In genomic region chr2:119366649-119367471, GRCh38 we compare ENCODE assay signal across 8 cellular contexts. TPM values are rescaled to one million over a fixed set of nuclear protein-coding genes. Genes with fewer than 3 reads are reported as not detected.
A peak's percentile ranks its signal among the peaks of the same experiment; 100 is the strongest.
DNase-seq lines count a peak whose midpoint lies in the region; ATAC-seq, FAIRE-seq and TF ChIP-seq lines count a peak whose summit lies in the region.

Gene C2orf76, minus strand, starts transcription at chr2:119366834. Its CDS starts 26,875 bp downstream, at chr2:119339959.
Gene DBI, plus strand, starts transcription at chr2:119366977. Its CDS starts 75 bp downstream, at chr2:119367052.

- H3K27me3 ChIP-seq in A673 (replicated peaks; ENCODE audit: insufficient read depth, low read depth, low read length, poor library complexity) = no peaks in the 10 kb centered on the region
- H3K27me3 ChIP-seq in WERI-Rb-1 (ENCODE audit: insufficient read depth, low read depth, severe bottlenecking) = no peaks in the 10 kb centered on the region
- no peaks in the 10 kb centered on the region for H3K27me3 ChIP-seq in mammary epithelial cell (ENCODE audit: insufficient read depth, low read length)
- no peaks in the 10 kb centered on the region for H3K27me3 ChIP-seq in iPS-20b (ENCODE audit: insufficient read depth, low read length)
- H3K27me3 ChIP-seq in small intestine (ENCODE audit: control insufficient read depth in 2 of 2, insufficient read depth in 2 of 2, low read length in 2 of 2) = no peaks in the 10 kb centered on the region

- in situ Hi-C loops in mammary epithelial cell (cut with MboI; ENCODE audit: low sequenced_read_pairs in 2 of 2) = no loop called here

- FAIRE-seq in small intestine (lab: Jason Lieb, UNC) = no peak

- peak within 1 kb of the TSS; percentile 84 for H3K4me2 ChIP-seq in mammary epithelial cell (ENCODE audit: insufficient read depth, low read depth, low read length)

- peak within 1 kb of the TSS; percentile 66 for H3K4me3 ChIP-seq in A673 (ENCODE audit: low read depth, low read length, poor library complexity, severe bottlenecking)
- peak within 1 kb of the TSS; percentile 82 for H3K4me3 ChIP-seq in WERI-Rb-1 (ENCODE audit: low read depth, low read length)
- peak within 1 kb of the TSS; percentile 58 to 85 (median 80) for H3K4me3 ChIP-seq in mammary epithelial cell (replicated peaks in 1 of 3; ENCODE audit: insufficient read depth in 1 of 3, low read depth in 2 of 3, low read length in 3 of 3)
- peak within 1 kb of the TSS; percentile 90 for H3K4me3 ChIP-seq in iPS-20b (ENCODE audit: low read length)
- H3K4me3 ChIP-seq in small intestine (ENCODE audit: low read depth in 1 of 2, low read length in 2 of 2) = peak within 1 kb of the TSS; percentile 86 to 90

- TF ChIP-seq CTCF in A673 (conservative IDR thresholded peaks at IDR 0.05; ENCODE audit: low read depth, low read length) (no peak), WERI-Rb-1 (IDR thresholded peaks at IDR 0.05; ENCODE audit: low read depth, low read length) (no peak), mammary epithelial cell (conservative IDR thresholded peaks at IDR 0.05 in 1 of 2, IDR thresholded peaks at IDR 0.05 in 1 of 2; ENCODE audit: extremely low read depth in 1 of 2, insufficient read depth in 1 of 2, low read depth in 1 of 2, low read length in 2 of 2) (no peak)

- WGBS in mammary epithelial cell (ENCODE audit: low coverage, missing lambda C conversion rate) = under 1% methylated on average over 19 of the region's 65 CpGs
- WGBS in small intestine, 3 donors = 0% methylated on average over 62 to 65 of the region's 65 CpGs

- peak within 1 kb of the TSS; percentile 97 for H2AFZ ChIP-seq in mammary epithelial cell (ENCODE audit: low read depth, low read length)

- dilution Hi-C loops in mammary epithelial cell (cut with HindIII; ENCODE audit: low sequenced_read_pairs) = no loop called here

- peak within 1 kb of the TSS; percentile 85 for H3K27ac ChIP-seq in A673 (ENCODE audit: low read depth, low read length, poor library complexity, severe bottlenecking)
- peak within 1 kb of the TSS; percentile 86 for H3K27ac ChIP-seq in WERI-Rb-1
- H3K27ac ChIP-seq in mammary epithelial cell (ENCODE audit: insufficient read depth, low read depth, low read length) = peak within 1 kb of the TSS; percentile 68
- H3K27ac ChIP-seq in iPS-20b (ENCODE audit: low read length) = peak within 1 kb of the TSS; percentile 66
- peak within 1 kb of the TSS; percentile 83 to 95 for H3K27ac ChIP-seq in small intestine (ENCODE audit: low read depth in 1 of 2, low read length in 1 of 2)

- ATAC-seq in GM18868 (IDR thresholded peaks at IDR 0.05; ENCODE audit: unreplicated experiment) (peak; percentile 94), HG03108 (IDR thresholded peaks at IDR 0.05; ENCODE audit: unreplicated experiment) (peak; percentile 96)

- H3K36me3 ChIP-seq in A673 (ENCODE audit: insufficient read depth, low read length, poor library complexity, severe bottlenecking) (peaks cover 39% of the 10 kb centered on the region), WERI-Rb-1 (peaks cover 33% of the 10 kb centered on the region), mammary epithelial cell (ENCODE audit: insufficient read depth, low read length) (peaks cover 17% of the 10 kb centered on the region), iPS-20b (ENCODE audit: insufficient read depth, low read depth, low read length) (peaks cover 37% of the 10 kb centered on the region), small intestine (ENCODE audit: control insufficient read depth in 2 of 2, insufficient read depth in 2 of 2, low read length in 2 of 2) (peaks cover 17 to 21% of the 10 kb centered on the region in 2 donors)

- peak; percentile 98 for DNase-seq in A673 (ENCODE audit: low spot score)
- peak; percentile 98 for DNase-seq in NCI-H2196 (lab: John Stamatoyannopoulos, UW; ENCODE audit: unreplicated experiment)
- DNase-seq in WERI-Rb-1 = peak; percentile 96
- peak; percentile 97 for DNase-seq in mammary epithelial cell
- peak; percentile 97 for DNase-seq in small intestine

- H4K20me1 ChIP-seq in mammary epithelial cell (ENCODE audit: insufficient read depth, low read length) = no peaks in the 10 kb centered on the region

- H3K9ac ChIP-seq in mammary epithelial cell (ENCODE audit: insufficient read depth, low read length) = peak within 1 kb of the TSS; percentile 74
- H3K9ac ChIP-seq in iPS-20b (ENCODE audit: low read depth, low read length) = peak within 1 kb of the TSS; percentile 93

- H3K79me2 ChIP-seq in mammary epithelial cell (ENCODE audit: insufficient read depth, low read length) = peaks cover 48% of the 10 kb centered on the region

- BruUV-seq in A673 (replicated peaks; lab: Mats Ljungman, UMichigan) (TSS peak; percentile 30), mammary epithelial cell (replicated peaks; lab: Mats Ljungman, UMichigan) (TSS peak; percentile 20)

- H3K4me1 ChIP-seq in A673 (ENCODE audit: insufficient read depth, low read length, poor library complexity, severe bottlenecking) (peaks cover 11% of the 10 kb centered on the region), mammary epithelial cell (ENCODE audit: insufficient read depth, low read length) (peaks cover 21% of the 10 kb centered on the region), iPS-20b (ENCODE audit: insufficient read depth, low read length) (peaks cover 12% of the 10 kb centered on the region; the same call in 1 of the 2 replicates), small intestine (ENCODE audit: control insufficient read depth in 2 of 2, insufficient read depth in 1 of 2, low read depth in 1 of 2, low read length in 1 of 2) (peaks cover 2 to 4% of the 10 kb centered on the region in 2 donors)

- CTCF ChIA-PET in A673 (lab: Charles Lee) = interaction anchor here (0.6 to 1.2 kb wide), 2 partner anchors 21 to 24 kb away, joined by 3 to 9 read pairs; no protein-coding TSS in a partner anchor
- CTCF ChIA-PET in mammary epithelial cell (lab: Charles Lee; ENCODE audit: low non-redundant PET) = no interaction called here

- H3K9me3 ChIP-seq in A673 (ENCODE audit: low read depth, low read length, poor library complexity, severe bottlenecking) = no peaks in the 10 kb centered on the region
- peaks cover 3% of the 10 kb centered on the region for H3K9me3 ChIP-seq in WERI-Rb-1 (ENCODE audit: severe bottlenecking)
- H3K9me3 ChIP-seq in mammary epithelial cell (replicated peaks; ENCODE audit: insufficient read depth, low read length) = no peaks in the 10 kb centered on the region
- no peaks in the 10 kb centered on the region for H3K9me3 ChIP-seq in iPS-20b (ENCODE audit: insufficient read depth, low read depth, low read length)
- H3K9me3 ChIP-seq in small intestine (ENCODE audit: control insufficient read depth, low read depth) = no peaks in the 10 kb centered on the region

- POLR2A ChIA-PET in A673 (lab: Charles Lee; ENCODE audit: low non-redundant PET) = interaction anchor here (0.6 to 1.3 kb wide), 3 partner anchors 14 to 147 kb away, joined by 3 read pairs; no protein-coding TSS in a partner anchor

- intact Hi-C loops in A673 (cut with micrococcal nuclease; ENCODE audit: unreplicated experiment) (no loop called here), mammary epithelial cell (cut with micrococcal nuclease) (no loop called here)

RNA-seq across cellular contexts. Expression of gene C2orf76, which starts in this region (rescaled TPM):
- total RNA-seq in A673 (2021) = 11.1 and 13.4 TPM in 2 replicates
- 1 to 10 TPM; 6.2 to 8.3 TPM for total RNA-seq in mammary epithelial cell
- polyA plus RNA-seq in mammary epithelial cell = 6.8 TPM
- 5.1 TPM for polyA minus RNA-seq in mammary epithelial cell
- polyA plus RNA-seq in small intestine = 10 to 100 TPM; 11.2 to 13.5 (median 13.2) TPM

RNA-seq across cellular contexts. Expression of gene DBI, which starts in this region (rescaled TPM):
- 215 and 230 TPM in 2 replicates for total RNA-seq in A673 (2021)
- 100 to 1,000 TPM in 1 of 2 donors, 10 to 100 TPM in 1; 36.5 to 217 TPM for total RNA-seq in mammary epithelial cell
- polyA plus RNA-seq in mammary epithelial cell = 583 TPM
- polyA minus RNA-seq in mammary epithelial cell = 109 TPM
- 1,000 to 10,000 TPM in 1 of 3 donors, 100 to 1,000 TPM in 2; 483 to 1,006 (median 665) TPM for polyA plus RNA-seq in small intestine

Comparison
In these comparisons a context has a peak if more than half of its experiments do, and no peak if none do; other contexts are left out.
1. Peak in every context shown above with its lines: DNase-seq, ATAC-seq, H3K4me3 ChIP-seq and H3K27ac ChIP-seq.